1 cellular context compared by ENCODE assay signal in the genomic region with DNA sequence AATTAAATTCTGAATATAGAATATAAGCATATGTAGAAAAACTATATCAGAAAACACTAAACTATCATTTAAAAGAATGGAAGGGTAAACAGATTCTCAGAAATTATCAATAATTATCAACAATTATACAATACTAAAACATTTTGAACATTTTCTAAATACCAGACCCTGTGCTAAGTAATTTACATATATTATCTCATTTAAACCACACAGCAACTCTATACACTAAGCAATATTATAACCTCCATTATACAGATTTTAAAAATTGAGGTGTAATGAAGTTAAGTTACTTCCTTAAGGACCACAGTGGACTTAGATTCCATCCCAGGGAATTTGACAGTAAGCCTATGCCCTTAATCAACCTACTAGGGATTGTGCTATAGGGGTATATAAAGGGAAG.
TF ChIP-seq lines count a peak whose summit lies in the region.

No MANE protein-coding gene starts in this region.

TF ChIP-seq in K562, 482 proteins besides CTCF, POLR2A, EP300 and RAD21:
- TF ChIP-seq GTF2E2 (tag; IDR thresholded peaks at IDR 0.05) (0 out of 2 replicates have a peak, but pooled peaks have one; percentile 13), RBM25 (IDR thresholded peaks at IDR 0.05; ENCODE audit: low read depth, low read length, severe bottlenecking) (peak; percentile 25), GATAD2B (IDR thresholded peaks at IDR 0.05; ENCODE audit: borderline replicate concordance) (peak; percentile 30; the same call in 1 of the 2 replicates), ZNF766 (CRISPR knock-in tag; conservative IDR thresholded peaks at IDR 0.05) (no peak), CC2D1A (IDR thresholded peaks at IDR 0.05) (no peak)
